Comparison of ENCODE assay signal across 15 cellular contexts in genomic region chr13:73598021-73598712, GRCh38.
DNase-seq lines count a peak whose midpoint lies in the region; ATAC-seq, FAIRE-seq and TF ChIP-seq lines count a peak whose summit lies in the region.
"Had no signal": no experiment of that assay in that cellular context is flagged by ENCODE, and none has a peak within 500 bp of the region (broad histone marks: within the 10 kb centered on the region; RNA-seq: fewer than 3 reads in every experiment).

No MANE protein-coding gene starts in this region.

- H3K9me3 ChIP-seq in lower lobe of right lung = no peaks in the 10 kb centered on the region
- H3K9me3 ChIP-seq in tibial artery = no peaks in the 10 kb centered on the region
- H3K9me3 ChIP-seq: sigmoid colon, uterus had no signal

- no peak for DNase-seq in D721Med (ENCODE audit: insufficient read length, low spot score)
- DNase-seq in HT1080 (ENCODE audit: low read depth) = peak; percentile 85
- peak; percentile 73 for DNase-seq in astrocyte of the spinal cord (ENCODE audit: low read depth, low spot score)
- DNase-seq in lower lobe of right lung = no peak
- DNase-seq in posterior vena cava (ENCODE audit: low spot score) = no peak
- no peak for DNase-seq in GM19238 (ENCODE audit: insufficient read length, low spot score)
- no peak for DNase-seq in tibial artery
- DNase-seq: activated CD8-positive, alpha-beta T cell treated with anti-CD3 and anti-CD28 coated beads, Interleukin-2, amount 10 ng/mL, durations not matched to agents 7 days and 5 days; aorta; NCI-H2227 treated with DMSO at 0.1 percent for 48 hours; sigmoid colon; stimulated activated naive CD4-positive, alpha-beta T cell treated with Interleukin-2 at 50 U/mL for 16 hours; uterus had no signal

- H3K27me3 ChIP-seq in lower lobe of right lung (ENCODE audit: low read depth) (no peaks in the 10 kb centered on the region), tibial artery (no peaks in the 10 kb centered on the region)
- H3K27me3 ChIP-seq: neural progenitor cell, sigmoid colon, uterus had no signal

- ATAC-seq in lower lobe of right lung (peak; percentile 25 to 78), GM21723 (IDR thresholded peaks at IDR 0.05; ENCODE audit: unreplicated experiment) (no peak)
- ATAC-seq: activated CD8-positive, alpha-beta T cell treated with anti-CD3 and anti-CD28 coated beads, Interleukin-2, amount 10 ng/mL, durations not matched to agents 7 days and 5 days had no signal

- TF ChIP-seq CTCF in D721Med (IDR thresholded peaks at IDR 0.05; ENCODE audit: insufficient read depth, missing control alignments) (no peak), astrocyte of the spinal cord (IDR thresholded peaks at IDR 0.05; ENCODE audit: low read depth, low read length) (no peak), lower lobe of right lung (IDR thresholded peaks at IDR 0.05) (no peak), tibial artery (IDR thresholded peaks at IDR 0.05) (no peak)

- intact Hi-C loops in lower lobe of right lung (cut with DNase I) = no loop called here
- intact Hi-C loops in posterior vena cava (cut with DNase I) = no loop called here
- intact Hi-C loops in tibial artery (cut with DNase I; ENCODE audit: low total_unique reads) = no loop called here

- peak; percentile 48 for FAIRE-seq in D721Med (lab: Jason Lieb, UNC)

- H3K36me3 ChIP-seq in lower lobe of right lung (no peaks in the 10 kb centered on the region), tibial artery (no peaks in the 10 kb centered on the region)
- H3K36me3 ChIP-seq: neural progenitor cell, sigmoid colon, uterus had no signal

- H3K4me3 ChIP-seq in astrocyte of the spinal cord (ENCODE audit: low read depth, low read length) = no peak overlapping the region
- no peak overlapping the region for H3K4me3 ChIP-seq in lower lobe of right lung
- H3K4me3 ChIP-seq in tibial artery = no peak overlapping the region
- H3K4me3 ChIP-seq: neural progenitor cell, sigmoid colon, uterus had no signal

- H3K4me1 ChIP-seq in lower lobe of right lung (no peaks in the 10 kb centered on the region), tibial artery (no peaks in the 10 kb centered on the region)
- H3K4me1 ChIP-seq: neural progenitor cell, sigmoid colon, uterus had no signal

- in situ Hi-C loops in astrocyte of the spinal cord (cut with HindIII; ENCODE audit: low sequenced_read_pairs) = no loop called here

- H3K27ac ChIP-seq in lower lobe of right lung (no peak overlapping the region), tibial artery (no peak overlapping the region)
- H3K27ac ChIP-seq: neural progenitor cell, sigmoid colon, uterus had no signal

Comparison
In these comparisons a context has a peak if more than half of its experiments do, and no peak if none do; other contexts are left out.
1. DNase-seq: peak in HT1080 (single experiment) and astrocyte of the spinal cord (single experiment); none in D721Med (single experiment), lower lobe of right lung (single experiment), posterior vena cava (single experiment), GM19238 (single experiment) and tibial artery (0 of 2).